Comparison of ENCODE assay signal across 23 cellular contexts in the genomic region with DNA sequence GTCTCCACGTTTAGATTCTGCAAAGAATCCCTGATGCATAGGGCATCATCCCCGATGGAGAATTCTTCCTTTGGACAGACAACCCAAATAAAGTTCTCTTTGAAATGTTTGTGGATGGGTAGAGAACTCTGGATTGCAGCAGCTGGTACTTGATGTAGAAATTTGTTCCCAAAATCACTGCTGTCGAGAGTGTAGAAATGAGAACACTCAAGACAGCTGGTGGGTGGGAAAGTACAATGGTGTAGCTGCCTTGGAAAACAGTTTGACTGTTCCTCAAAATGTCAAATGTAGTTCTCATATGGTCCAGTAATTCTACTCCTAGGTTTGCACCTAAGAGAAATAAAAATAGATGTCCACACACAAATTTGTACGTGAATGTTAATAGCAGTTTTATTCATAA.
"Had no signal": no experiment of that assay in that cellular context is flagged by ENCODE, and none has a peak within 500 bp of the region (broad histone marks: within the 10 kb centered on the region; RNA-seq: fewer than 3 reads in every experiment).

No MANE protein-coding gene starts in this region.

- H3K79me2 ChIP-seq: parathyroid adenoma had no signal

- H3K9ac ChIP-seq: parathyroid adenoma had no signal

- H3K4me3 Mint-ChIP-seq: immature natural killer cell; naive B cell; nephron; stimulated activated memory B cell treated with anti-CD40 and anti-IgM and Interleukin-4, amounts not matched to agents 10 μg/mL and 1 μg/mL and 100 μg/mL, for 72 hours; stimulated activated naive CD8-positive, alpha-beta T cell treated with anti-CD3 and anti-CD28 coated beads, Interleukin-15, amount 100 ng/mL, for 72 hours had no signal

- H3K4me1 ChIP-seq: parathyroid adenoma, prostate gland, right lobe of liver, spleen, uterus had no signal

- H3K27ac Mint-ChIP-seq: immature natural killer cell; naive B cell; nephron; stimulated activated memory B cell treated with anti-CD40 and anti-IgM and Interleukin-4, amounts not matched to agents 10 μg/mL and 1 μg/mL and 100 μg/mL, for 72 hours; stimulated activated naive CD8-positive, alpha-beta T cell treated with anti-CD3 and anti-CD28 coated beads, Interleukin-15, amount 100 ng/mL, for 72 hours had no signal

- H3K4me3 ChIP-seq: coronary artery, lung, prostate gland, right lobe of liver, spleen, uterus had no signal

- H3K27ac ChIP-seq: coronary artery, parathyroid adenoma, prostate gland, right lobe of liver, spleen, uterus had no signal

- DNase-seq: effector CD8-positive, alpha-beta T cell; immature natural killer cell; left colon; left ventricle myocardium superior; mesenchymal stem cell; naive B cell; retina; right lobe of liver; spleen; stimulated activated CD4-positive, alpha-beta T cell treated with anti-CD3 and anti-CD28 coated beads, Interleukin-15, amount 100 ng/mL, for 24 hours; stimulated activated CD4-positive, alpha-beta T cell treated with anti-CD3 and anti-CD28 coated beads, Interleukin-1b, Interleukin-23, amount 100 ng/mL, for 48 hours; stimulated activated CD4-positive, alpha-beta T cell treated with anti-CD3 and anti-CD28 coated beads, Interleukin-4, amount 100 ng/mL, for 24 hours; stimulated activated naive CD8-positive, alpha-beta T cell treated with anti-CD3 and anti-CD28 coated beads, Interleukin-15, amount 100 ng/mL, for 72 hours; substantia nigra; trophoblast cell; uterus had no signal

- H3K9me3 ChIP-seq: prostate gland, right lobe of liver, spleen, uterus had no signal

- H3K36me3 Mint-ChIP-seq: immature natural killer cell; naive B cell; stimulated activated memory B cell treated with anti-CD40 and anti-IgM and Interleukin-4, amounts not matched to agents 10 μg/mL and 1 μg/mL and 100 μg/mL, for 72 hours had no signal

- H2AFZ ChIP-seq: parathyroid adenoma had no signal

- H3K9me3 Mint-ChIP-seq: nephron had no signal

- H3K27me3 ChIP-seq: right lobe of liver, spleen, uterus had no signal

- H3K27me3 Mint-ChIP-seq: naive B cell; stimulated activated memory B cell treated with anti-CD40 and anti-IgM and Interleukin-4, amounts not matched to agents 10 μg/mL and 1 μg/mL and 100 μg/mL, for 72 hours had no signal

- H3K36me3 ChIP-seq: prostate gland, right lobe of liver, spleen, uterus had no signal

- ATAC-seq: esophagus mucosa; left colon; left ventricle myocardium superior; right lobe of liver; stimulated activated memory B cell treated with anti-CD40 and anti-IgM and Interleukin-4, amounts not matched to agents 10 μg/mL and 1 μg/mL and 100 μg/mL, for 72 hours; stimulated activated naive CD8-positive, alpha-beta T cell treated with anti-CD3 and anti-CD28 coated beads, Interleukin-15, amount 100 ng/mL, for 72 hours had no signal

- H3K4me1 Mint-ChIP-seq: immature natural killer cell; naive B cell; stimulated activated memory B cell treated with anti-CD40 and anti-IgM and Interleukin-4, amounts not matched to agents 10 μg/mL and 1 μg/mL and 100 μg/mL, for 72 hours; stimulated activated naive CD8-positive, alpha-beta T cell treated with anti-CD3 and anti-CD28 coated beads, Interleukin-15, amount 100 ng/mL, for 72 hours had no signal
